8 cellular contexts compared by ENCODE assay signal in genomic region chr9:6703898-6704639, GRCh38. TPM values are rescaled to one million over a fixed set of nuclear protein-coding genes. Genes with fewer than 3 reads are reported as not detected.
DNase-seq lines count a peak whose midpoint lies in the region; ATAC-seq, FAIRE-seq and TF ChIP-seq lines count a peak whose summit lies in the region.

No MANE protein-coding gene starts in this region.

- TF ChIP-seq EP300 in transverse colon (IDR thresholded peaks at IDR 0.05; ENCODE audit: low read depth), result no peak

- 0 to 1% methylated on average over 50 to 57 of the region's 57 CpGs for WGBS in pancreas, 2 donors
- 1% methylated on average over 45 of the region's 57 CpGs; no CpG with 5 or more reads in 1 of the 2 donors for WGBS in transverse colon (ENCODE audit: low coverage in 1 of 2), 2 donors

- intact Hi-C loops in Right ventricle myocardium inferior (cut with DNase I), result loop anchor here (1.0 to 5.0 kb wide), 2 partner anchors 23 to 53 kb away; partner anchors contain the start of gene KDM4C
- intact Hi-C loops in pancreas (cut with DNase I), result no loop called here
- intact Hi-C loops in transverse colon (cut with DNase I; ENCODE audit: low total_unique reads), result no loop called here

- H3K4me1 ChIP-seq in pancreas (peaks cover 0 to 4% (median 3%) of the 10 kb centered on the region in 3 donors), transverse colon (peaks cover 0 to 4% (median 0%) of the 10 kb centered on the region in 4 donors)

- peak; percentile 84 for ATAC-seq in GM21619 (IDR thresholded peaks at IDR 0.05; ENCODE audit: unreplicated experiment)
- ATAC-seq in Right ventricle myocardium inferior, result peak; percentile 95
- ATAC-seq in pancreas, result peak; percentile 92 to 97 (median 96)

- H3K4me3 ChIP-seq in pancreas, result peak overlapping the region; percentile 44 to 53 (median 50)
- H3K4me3 ChIP-seq in transverse colon, result peak overlapping the region; percentile 51 to 69 (median 52)

- in situ Hi-C loops in transverse colon (cut with MboI; ENCODE audit: low pct_ligation_motif_present in 1 of 4, low pct_unique_long_range_greater_than_20kb in 1 of 4, low sequenced_read_pairs in 3 of 4), result no loop called here

- H3K27me3 ChIP-seq in pancreas (no peaks in the 10 kb centered on the region), transverse colon (no peaks in the 10 kb centered on the region)

- no peak for FAIRE-seq in pancreas (lab: Jason Lieb, UNC)

- DNase-seq in DMS79 (lab: John Stamatoyannopoulos, UW) (peak; percentile 90), SHP77 treated with DMSO at 0.1 percent for 48 hours (lab: John Stamatoyannopoulos, UW) (peak; percentile 28), Right ventricle myocardium inferior (ENCODE audit: missing footprints) (peak; percentile 94), pancreas (peak; percentile 93 to 97 (median 94)), transverse colon (peak; percentile 91)
- peak; percentile 87 for DNase-seq in activated naive CD4-positive, alpha-beta T cell treated with Interleukin-2 at 50 U/mL for 16 hours

- no peak for TF ChIP-seq CTCF in pancreas (IDR thresholded peaks at IDR 0.05)
- TF ChIP-seq CTCF in transverse colon (IDR thresholded peaks at IDR 0.05), result no peak

- H3K9me3 ChIP-seq in KOPT-K1 (ENCODE audit: insufficient read depth, low read length, poor library complexity, severe bottlenecking) (peaks cover 5% of the 10 kb centered on the region), pancreas (no peaks in the 10 kb centered on the region), transverse colon (no peaks in the 10 kb centered on the region)

- TF ChIP-seq POLR2A in transverse colon (IDR thresholded peaks at IDR 0.05), result peak; percentile 63

- H3K36me3 ChIP-seq in KOPT-K1 (ENCODE audit: insufficient read depth, low read length) (no peaks in the 10 kb centered on the region), pancreas (no peaks in the 10 kb centered on the region), transverse colon (no peaks in the 10 kb centered on the region)

- H3K27ac ChIP-seq in KOPT-K1 (ENCODE audit: low read depth, low read length, poor library complexity, severe bottlenecking), result peak overlapping the region; percentile 85
- H3K27ac ChIP-seq in pancreas, result peak overlapping the region; percentile 91 to 98 (median 92)
- peak overlapping the region; percentile 83 to 89 (median 88) for H3K27ac ChIP-seq in transverse colon

RNA-seq across cellular contexts. Expression of gene KDM4C, which starts 53.7 kb away (rescaled TPM):
- 15.3 TPM for total RNA-seq in Right ventricle myocardium inferior
- total RNA-seq in pancreas, result 10 to 100 TPM; 18.4 to 30.8 (median 21.1) TPM
- polyA plus RNA-seq in pancreas, result 10 to 100 TPM; 10.5 to 15.1 TPM
- 10 to 100 TPM; 75.0 to 95.9 (median 88.9) TPM for total RNA-seq in transverse colon

RNA-seq across cellular contexts. Expression of gene GLDC, which starts 58.5 kb away (rescaled TPM):
- total RNA-seq in Right ventricle myocardium inferior (not detected), pancreas (under 1 TPM in 3 of 6 donors, not detected in 3; 0.15 to 0.60 (median 0.47) TPM), transverse colon (10 to 100 TPM in 1 of 4 donors, 1 to 10 TPM in 1, under 1 TPM in 1, not detected in 1; 0.41 to 70.7 (median 2.4) TPM)
- 1 to 10 TPM in 1 of 2 donors, under 1 TPM in 1; 0.19 to 1.2 TPM for polyA plus RNA-seq in pancreas

Comparison
In these comparisons a context has a peak if more than half of its experiments do, and no peak if none do; other contexts are left out.
1. Peak in every context shown above with its lines: DNase-seq, ATAC-seq, H3K4me3 ChIP-seq and H3K27ac ChIP-seq.
2. DNase-seq: peak in every context shown above with its lines; median percentile 94 in Right ventricle myocardium inferior; 94 in pancreas; 91 in transverse colon; 90 in DMS79; 87 in activated naive CD4-positive, alpha-beta T cell treated with Interleukin-2 at 50 U/mL for 16 hours; 28 in SHP77 treated with DMSO at 0.1 percent for 48 hours.